ENCODE assay signal across 12 cellular contexts in genomic region chr17:4965311-4965986, GRCh38. TPM values are rescaled to one million over a fixed set of nuclear protein-coding genes. Genes with fewer than 3 reads are reported as not detected.
DNase-seq lines count a peak whose midpoint lies in the region; ATAC-seq and TF ChIP-seq lines count a peak whose summit lies in the region.
"Had no signal": no experiment of that assay in that cellular context is flagged by ENCODE, and none has a peak within 500 bp of the region (broad histone marks: within the 10 kb centered on the region; RNA-seq: fewer than 3 reads in every experiment).

No MANE protein-coding gene starts in this region.

- no peak for TF ChIP-seq POLR2A in breast epithelium (IDR thresholded peaks at IDR 0.05)

- dilution Hi-C loops in mammary epithelial cell (cut with HindIII; ENCODE audit: low sequenced_read_pairs), result no loop called here

- DNase-seq in breast epithelium (ENCODE audit: low spot score in 2 of 2), result no peak
- no peak for DNase-seq in mammary epithelial cell
- no peak for DNase-seq in T-helper 17 cell
- DNase-seq in glutamatergic neuron, result no peak
- DNase-seq in thoracic aorta (ENCODE audit: low spot score), result no peak
- DNase-seq in HT-29 (ENCODE audit: low spot score), result no peak
- DNase-seq in effector CD8-positive, alpha-beta T cell (lab: John Stamatoyannopoulos, UW), result no peak
- no peak for DNase-seq in PC-3
- DNase-seq: activated B cell treated with CpG ODN at 0.5 μM for 24 hours, GOT3, NCI-H1417 treated with DMSO at 0.1 percent for 48 hours, NCI-H524 treated with DMSO at 0.1 percent for 48 hours had no signal

- H3K27ac Mint-ChIP-seq in T-helper 17 cell, result peak overlapping the region; percentile 14
- H3K27ac Mint-ChIP-seq in glutamatergic neuron (ENCODE audit: unreplicated experiment), result no peak overlapping the region
- H3K27ac Mint-ChIP-seq: activated B cell treated with CpG ODN at 0.5 μM for 24 hours had no signal

- POLR2A ChIA-PET in PC-3 (lab: Charles Lee; ENCODE audit: unreplicated experiment), result interaction anchor here (0.6 kb wide), 1 partner anchor 20 kb away, joined by 3 read pairs; no protein-coding TSS in a partner anchor

- TF ChIP-seq CTCF in breast epithelium (IDR thresholded peaks at IDR 0.05), result no peak
- no peak for TF ChIP-seq CTCF in mammary epithelial cell (conservative IDR thresholded peaks at IDR 0.05 in 1 of 2, IDR thresholded peaks at IDR 0.05 in 1 of 2; ENCODE audit: extremely low read depth in 1 of 2, insufficient read depth in 1 of 2, low read depth in 1 of 2, low read length in 2 of 2)
- TF ChIP-seq CTCF in glutamatergic neuron (IDR thresholded peaks at IDR 0.05; ENCODE audit: partially characterized antibody, unreplicated experiment), result no peak
- TF ChIP-seq CTCF in thoracic aorta (IDR thresholded peaks at IDR 0.05), result no peak
- TF ChIP-seq CTCF in PC-3 (conservative IDR thresholded peaks at IDR 0.05; ENCODE audit: low read depth, low read length), result no peak

- BruUV-seq in mammary epithelial cell (replicated peaks; lab: Mats Ljungman, UMichigan) (no TSS peak), PC-3 (replicated peaks; lab: Mats Ljungman, UMichigan) (no TSS peak)

- H3K4me3 ChIP-seq in breast epithelium (peak overlapping the region in 1 of 3 donors; percentile 86), mammary epithelial cell (replicated peaks in 1 of 3; ENCODE audit: insufficient read depth in 1 of 3, low read depth in 2 of 3, low read length in 3 of 3) (no peak overlapping the region), thoracic aorta (peak overlapping the region; percentile 89), PC-3 (ENCODE audit: low read length) (no peak overlapping the region)

- CTCF ChIA-PET in mammary epithelial cell (lab: Charles Lee; ENCODE audit: low non-redundant PET), result no interaction called here
- CTCF ChIA-PET in PC-3 (lab: Charles Lee), result interaction anchor here (2.3 kb wide), 1 partner anchor 56 kb away, joined by 11 read pairs; no protein-coding TSS in a partner anchor

- no peaks in the 10 kb centered on the region for H3K27me3 Mint-ChIP-seq in T-helper 17 cell
- peaks cover 16% of the 10 kb centered on the region for H3K27me3 Mint-ChIP-seq in glutamatergic neuron (ENCODE audit: unreplicated experiment)
- H3K27me3 Mint-ChIP-seq: activated B cell treated with CpG ODN at 0.5 μM for 24 hours had no signal

- H3K9ac ChIP-seq in mammary epithelial cell (ENCODE audit: insufficient read depth, low read length) (no peak overlapping the region), PC-3 (ENCODE audit: low read length) (no peak overlapping the region)

- H3K79me2 ChIP-seq in mammary epithelial cell (ENCODE audit: insufficient read depth, low read length), result peaks cover 9% of the 10 kb centered on the region
- H3K79me2 ChIP-seq in PC-3 (ENCODE audit: low read length), result peaks cover 12% of the 10 kb centered on the region; the same call in 1 of the 2 replicates

- H4K20me1 ChIP-seq in mammary epithelial cell (ENCODE audit: insufficient read depth, low read length) (no peaks in the 10 kb centered on the region), PC-3 (ENCODE audit: low read length) (no peaks in the 10 kb centered on the region)

- H3K4me1 Mint-ChIP-seq in T-helper 17 cell (peaks cover 9% of the 10 kb centered on the region), glutamatergic neuron (ENCODE audit: low read depth, unreplicated experiment) (peaks cover 20% of the 10 kb centered on the region)

- no peaks in the 10 kb centered on the region for H3K9me3 ChIP-seq in breast epithelium
- peaks cover 3% of the 10 kb centered on the region for H3K9me3 ChIP-seq in mammary epithelial cell (replicated peaks; ENCODE audit: insufficient read depth, low read length)
- no peaks in the 10 kb centered on the region for H3K9me3 ChIP-seq in T-helper 17 cell (ENCODE audit: control insufficient read depth, low read length, poor library complexity, severe bottlenecking)
- no peaks in the 10 kb centered on the region for H3K9me3 ChIP-seq in thoracic aorta
- no peaks in the 10 kb centered on the region for H3K9me3 ChIP-seq in PC-3 (ENCODE audit: low read length)

- no peaks in the 10 kb centered on the region for H3K9me2 ChIP-seq in PC-3 (replicated peaks; ENCODE audit: low read length)

- peak overlapping the region; percentile 95 to 97 for H3K27ac ChIP-seq in breast epithelium
- no peak overlapping the region for H3K27ac ChIP-seq in mammary epithelial cell (ENCODE audit: insufficient read depth, low read depth, low read length)
- no peak overlapping the region for H3K27ac ChIP-seq in thoracic aorta
- H3K27ac ChIP-seq in PC-3 (ENCODE audit: low read length), result no peak overlapping the region

- no peak overlapping the region for H3K4me2 ChIP-seq in mammary epithelial cell (ENCODE audit: insufficient read depth, low read depth, low read length)
- no peak overlapping the region for H3K4me2 ChIP-seq in PC-3 (ENCODE audit: low read length)

- H3K36me3 Mint-ChIP-seq in T-helper 17 cell (ENCODE audit: low read depth) (peaks cover 2% of the 10 kb centered on the region), glutamatergic neuron (ENCODE audit: unreplicated experiment) (no peaks in the 10 kb centered on the region)

- 92% methylated on average over 13 of the region's 15 CpGs for WGBS in mammary epithelial cell (ENCODE audit: low coverage, missing lambda C conversion rate)

- H2AFZ ChIP-seq in mammary epithelial cell (ENCODE audit: low read depth, low read length) (no peak overlapping the region), PC-3 (ENCODE audit: low read length) (no peak overlapping the region)

- peaks cover 0 to 19% of the 10 kb centered on the region in 2 donors for H3K4me1 ChIP-seq in breast epithelium
- peaks cover 29% of the 10 kb centered on the region for H3K4me1 ChIP-seq in mammary epithelial cell (ENCODE audit: insufficient read depth, low read length)
- peaks cover 13 to 33% of the 10 kb centered on the region in 2 donors for H3K4me1 ChIP-seq in thoracic aorta (ENCODE audit: control insufficient read depth in 1 of 2, low read depth in 2 of 2)
- H3K4me1 ChIP-seq in PC-3 (ENCODE audit: insufficient read depth, low read length), result peaks cover 23% of the 10 kb centered on the region

- H3K36me3 ChIP-seq in breast epithelium, result no peaks in the 10 kb centered on the region
- peaks cover 4% of the 10 kb centered on the region for H3K36me3 ChIP-seq in mammary epithelial cell (ENCODE audit: insufficient read depth, low read length)
- H3K36me3 ChIP-seq in thoracic aorta, result peaks cover 17% of the 10 kb centered on the region
- H3K36me3 ChIP-seq in PC-3 (ENCODE audit: low read depth, low read length), result no peaks in the 10 kb centered on the region; the same call in 1 of the 2 replicates

- H3K9me3 Mint-ChIP-seq in glutamatergic neuron (ENCODE audit: unreplicated experiment), result peaks cover 3% of the 10 kb centered on the region
- H3K9me3 Mint-ChIP-seq: activated B cell treated with CpG ODN at 0.5 μM for 24 hours had no signal

- ATAC-seq in T-helper 17 cell, result no peak
- ATAC-seq in thoracic aorta (ENCODE audit: insufficient number of reproducible peaks, low FRiP score, low read depth), result no peak
- ATAC-seq in PC-3, result no peak

- in situ Hi-C loops in mammary epithelial cell (cut with MboI; ENCODE audit: low sequenced_read_pairs in 2 of 2), result no loop called here

- H3K4me3 Mint-ChIP-seq in T-helper 17 cell (no peak overlapping the region), glutamatergic neuron (ENCODE audit: unreplicated experiment) (peak overlapping the region; percentile 72)
- H3K4me3 Mint-ChIP-seq: activated B cell treated with CpG ODN at 0.5 μM for 24 hours had no signal

- no peaks in the 10 kb centered on the region for H3F3A ChIP-seq in PC-3 (ENCODE audit: low read length, unreplicated experiment)

- no peaks in the 10 kb centered on the region for H3K27me3 ChIP-seq in breast epithelium
- H3K27me3 ChIP-seq in mammary epithelial cell (ENCODE audit: insufficient read depth, low read length), result no peaks in the 10 kb centered on the region
- H3K27me3 ChIP-seq in thoracic aorta (replicated peaks; ENCODE audit: insufficient read depth), result no peaks in the 10 kb centered on the region
- H3K27me3 ChIP-seq in PC-3 (ENCODE audit: low read length), result no peaks in the 10 kb centered on the region

- intact Hi-C loops in breast epithelium (cut with DNase I; ENCODE audit: low total_unique reads) (no loop called here), mammary epithelial cell (cut with micrococcal nuclease) (no loop called here), PC-3 (cut with micrococcal nuclease) (no loop called here)

RNA-seq across cellular contexts. Expression of gene SPAG7, which starts 2.2 kb away (rescaled TPM):
- total RNA-seq in breast epithelium (10 to 100 TPM; 42.6 to 57.8 (median 55.2) TPM), mammary epithelial cell (10 to 100 TPM; 20.7 to 66.5 TPM), T-helper 17 cell (10 to 100 TPM; 39.0 to 48.4 TPM), glutamatergic neuron (ENCODE audit: unreplicated experiment) (69.6 TPM), thoracic aorta (10 to 100 TPM; 32.3 to 43.1 TPM), PC-3 (2014; rRNA removed) (44.1 and 48.4 TPM in 2 replicates)
- 56.9 TPM for polyA plus RNA-seq in mammary epithelial cell
- polyA minus RNA-seq in mammary epithelial cell, result 51.5 TPM
- total RNA-seq in HT-29 (2014; rRNA removed; shearing (Covaris generic)), result 20.0 and 25.7 TPM in 2 replicates

RNA-seq across cellular contexts. Expression of gene ENO3, which starts 14.5 kb away (rescaled TPM):
- total RNA-seq in breast epithelium, result 1 to 10 TPM; 1.6 to 4.6 (median 3.1) TPM
- 1 to 10 TPM; 1.8 to 7.8 TPM for total RNA-seq in mammary epithelial cell
- 2.7 TPM for polyA plus RNA-seq in mammary epithelial cell
- polyA minus RNA-seq in mammary epithelial cell, result not detected
- 10 to 100 TPM; 17.2 to 17.6 TPM for total RNA-seq in T-helper 17 cell
- 62.1 TPM for total RNA-seq in glutamatergic neuron (ENCODE audit: unreplicated experiment)
- total RNA-seq in thoracic aorta, result 1 to 10 TPM; 2.5 to 2.7 TPM
- 2.8 and 4.7 TPM in 2 replicates for total RNA-seq in HT-29 (2014; rRNA removed; shearing (Covaris generic))
- total RNA-seq in PC-3 (2014; rRNA removed), result 2.4 and 7.5 TPM in 2 replicates

RNA-seq across cellular contexts. Expression of gene PFN1, which starts 17.1 kb away (rescaled TPM):
- 100 to 1,000 TPM; 290 to 487 (median 379) TPM for total RNA-seq in breast epithelium
- total RNA-seq in mammary epithelial cell, result 1,000 to 10,000 TPM in 1 of 2 donors, 100 to 1,000 TPM in 1; 442 to 1,314 TPM
- 1,540 TPM for polyA plus RNA-seq in mammary epithelial cell
- 1,004 TPM for polyA minus RNA-seq in mammary epithelial cell
- total RNA-seq in T-helper 17 cell, result 100 to 1,000 TPM; 686 to 710 TPM
- 356 TPM for total RNA-seq in glutamatergic neuron (ENCODE audit: unreplicated experiment)
- total RNA-seq in thoracic aorta, result 1,000 to 10,000 TPM in 1 of 2 donors, 100 to 1,000 TPM in 1; 806 to 1,230 TPM
- total RNA-seq in HT-29 (2014; rRNA removed; shearing (Covaris generic)), result 2,317 and 2,656 TPM in 2 replicates
- 1,914 and 2,339 TPM in 2 replicates for total RNA-seq in PC-3 (2014; rRNA removed)

RNA-seq across cellular contexts. Expression of gene CAMTA2, which starts 22.0 kb away (rescaled TPM):
- total RNA-seq in breast epithelium (10 to 100 TPM; 11.0 to 17.7 (median 13.5) TPM), mammary epithelial cell (10 to 100 TPM; 15.0 to 69.1 TPM), T-helper 17 cell (10 to 100 TPM; 59.9 to 63.5 TPM), glutamatergic neuron (ENCODE audit: unreplicated experiment) (61.4 TPM), thoracic aorta (10 to 100 TPM; 31.3 to 34.0 TPM), PC-3 (2014; rRNA removed) (6.2 and 27.2 TPM in 2 replicates)
- polyA plus RNA-seq in mammary epithelial cell, result 18.7 TPM
- 37.5 TPM for polyA minus RNA-seq in mammary epithelial cell
- total RNA-seq in HT-29 (2014; rRNA removed; shearing (Covaris generic)), result 3.2 and 7.3 TPM in 2 replicates

RNA-seq across cellular contexts. Expression of gene RNF167, which starts 25.4 kb away (rescaled TPM):
- 10 to 100 TPM; 38.3 to 49.0 (median 38.7) TPM for total RNA-seq in breast epithelium
- total RNA-seq in mammary epithelial cell, result 100 to 1,000 TPM in 1 of 2 donors, 10 to 100 TPM in 1; 53.0 to 121 TPM
- 132 TPM for polyA plus RNA-seq in mammary epithelial cell
- polyA minus RNA-seq in mammary epithelial cell, result 180 TPM
- total RNA-seq in T-helper 17 cell, result 10 to 100 TPM; 95.5 to 99.0 TPM
- 96.1 TPM for total RNA-seq in glutamatergic neuron (ENCODE audit: unreplicated experiment)
- total RNA-seq in thoracic aorta, result 10 to 100 TPM; 32.4 to 38.3 TPM
- total RNA-seq in HT-29 (2014; rRNA removed; shearing (Covaris generic)), result 51.1 and 62.9 TPM in 2 replicates
- 37.8 and 43.1 TPM in 2 replicates for total RNA-seq in PC-3 (2014; rRNA removed)

Comparison
In these comparisons a context has a peak if more than half of its experiments do, and no peak if none do; other contexts are left out.
1. H3K27ac ChIP-seq: peak in breast epithelium (2 of 2); none in mammary epithelial cell (single experiment), thoracic aorta (0 of 2) and PC-3 (single experiment).